Comparison of ENCODE assay signal across 22 cellular contexts in genomic region chr6:20058912-20059311, GRCh38.
DNase-seq lines count a peak whose midpoint lies in the region; ATAC-seq and TF ChIP-seq lines count a peak whose summit lies in the region.
"Had no signal": no experiment of that assay in that cellular context is flagged by ENCODE, and none has a peak within 500 bp of the region (broad histone marks: within the 10 kb centered on the region; RNA-seq: fewer than 3 reads in every experiment).

No MANE protein-coding gene starts in this region.

- in situ Hi-C loops in gastrocnemius medialis (cut with MboI; ENCODE audit: low sequenced_read_pairs in 4 of 4) = loop anchor here in 2 of 4 donors (25.0 kb wide), 2 partner anchors 1447 to 1472 kb away; no protein-coding TSS in a partner anchor

- CTCF ChIA-PET in activated naive CD4-positive, alpha-beta T cell treated with anti-CD3 and anti-CD28 coated beads, Interleukin-2, amount 10 ng/mL, durations not matched to agents 7 days and 5 days (lab: Charles Lee) = no interaction called here

- H3K36me3 Mint-ChIP-seq in activated naive CD4-positive, alpha-beta T cell treated with anti-CD3 and anti-CD28 coated beads, Interleukin-2, amount 10 ng/mL, durations not matched to agents 7 days and 5 days = no peaks in the 10 kb centered on the region
- H3K36me3 Mint-ChIP-seq: natural killer cell treated with Interleukin-12 subunit alpha and Interleukin-12 subunit beta and Interleukin-15 and Interleukin-18, amount 100 ng/mL, for 72 hours had no signal

- no peaks in the 10 kb centered on the region for H3K4me1 ChIP-seq in upper lobe of right lung
- H3K4me1 ChIP-seq in gastrocnemius medialis = no peaks in the 10 kb centered on the region
- H3K4me1 ChIP-seq: A549, psoas muscle, spleen had no signal

- H3K9me3 ChIP-seq in upper lobe of right lung (no peaks in the 10 kb centered on the region), gastrocnemius medialis (no peaks in the 10 kb centered on the region)
- H3K9me3 ChIP-seq: A549, MG63, psoas muscle had no signal

- no peaks in the 10 kb centered on the region for H3K27me3 ChIP-seq in upper lobe of right lung
- no peaks in the 10 kb centered on the region for H3K27me3 ChIP-seq in gastrocnemius medialis
- H3K27me3 ChIP-seq: MG63, spleen had no signal

- peak; percentile 68 for ATAC-seq in upper lobe of right lung
- ATAC-seq in gastrocnemius medialis = no peak
- ATAC-seq: A549; activated T-helper 17 cell treated with anti-CD3 and anti-CD28 coated beads, Interleukin-2, amount 50 U/mL, for 72 hours; natural killer cell treated with Interleukin-12 subunit alpha and Interleukin-12 subunit beta and Interleukin-15 and Interleukin-18, amount 100 ng/mL, for 72 hours; psoas muscle; stimulated activated naive CD8-positive, alpha-beta T cell treated with anti-CD3 and anti-CD28 coated beads, Interleukin-15, Interleukin-2, amounts not matched to agents 100 U/mL and 50 U/mL, for 24 hours had no signal

- H3K27ac ChIP-seq in upper lobe of right lung (no peak overlapping the region), gastrocnemius medialis (no peak overlapping the region)
- H3K27ac ChIP-seq: A549, coronary artery, psoas muscle, SK-N-MC, spleen had no signal

- peaks cover 10% of the 10 kb centered on the region for H3K4me1 Mint-ChIP-seq in activated naive CD4-positive, alpha-beta T cell treated with anti-CD3 and anti-CD28 coated beads, Interleukin-2, amount 10 ng/mL, durations not matched to agents 7 days and 5 days

- peak; percentile 44 for DNase-seq in SIG-M5 treated with dmso at 0.1 percent for 504 hours (lab: John Stamatoyannopoulos, UW; ENCODE audit: unreplicated experiment)
- no peak for DNase-seq in SIG-M5 (lab: John Stamatoyannopoulos, UW)
- DNase-seq in Kasumi-1 (lab: John Stamatoyannopoulos, UW) = peak; percentile 85 to 87
- DNase-seq in SKM-1 (lab: John Stamatoyannopoulos, UW; ENCODE audit: unreplicated experiment) = peak; percentile 89
- no peak for DNase-seq in upper lobe of right lung
- DNase-seq in gastrocnemius medialis = no peak
- no peak for DNase-seq in SW 1271 (lab: John Stamatoyannopoulos, UW)
- no peak for DNase-seq in activated naive CD4-positive, alpha-beta T cell treated with anti-CD3 and anti-CD28 coated beads, Interleukin-2, amount 10 ng/mL, durations not matched to agents 7 days and 5 days
- DNase-seq: activated CD8-positive, alpha-beta memory T cell treated with anti-CD3 and anti-CD28 coated beads for 24 hours; COR-L47; erythroblast; glutamatergic neuron; mammary epithelial cell; MG63; psoas muscle; spleen; stimulated activated naive CD8-positive, alpha-beta T cell treated with anti-CD3 and anti-CD28 coated beads, Interleukin-15, Interleukin-2, amounts not matched to agents 100 U/mL and 50 U/mL, for 24 hours had no signal

- H3K36me3 ChIP-seq in upper lobe of right lung = no peaks in the 10 kb centered on the region
- H3K36me3 ChIP-seq in gastrocnemius medialis = no peaks in the 10 kb centered on the region
- H3K36me3 ChIP-seq: MG63, spleen had no signal

- TF ChIP-seq CTCF in upper lobe of right lung (IDR thresholded peaks at IDR 0.05) = no peak
- TF ChIP-seq CTCF in gastrocnemius medialis (IDR thresholded peaks at IDR 0.05 in 4 of 5, conservative IDR thresholded peaks at IDR 0.05 in 1 of 5) = no peak

- peaks cover 5% of the 10 kb centered on the region for H3K27me3 Mint-ChIP-seq in activated naive CD4-positive, alpha-beta T cell treated with anti-CD3 and anti-CD28 coated beads, Interleukin-2, amount 10 ng/mL, durations not matched to agents 7 days and 5 days
- H3K27me3 Mint-ChIP-seq: activated T-helper 17 cell treated with anti-CD3 and anti-CD28 coated beads, Interleukin-2, amount 50 U/mL, for 72 hours; natural killer cell treated with Interleukin-12 subunit alpha and Interleukin-12 subunit beta and Interleukin-15 and Interleukin-18, amount 100 ng/mL, for 72 hours had no signal

- intact Hi-C loops in upper lobe of right lung (cut with DNase I) (no loop called here), gastrocnemius medialis (cut with DNase I; ENCODE audit: low total_unique reads) (loop anchor here (5.0 kb wide), 1 partner anchor 1462 kb away; no protein-coding TSS in a partner anchor)

- TF ChIP-seq POLR2A in gastrocnemius medialis (IDR thresholded peaks at IDR 0.05) = no peak

- H3K9me3 Mint-ChIP-seq in activated naive CD4-positive, alpha-beta T cell treated with anti-CD3 and anti-CD28 coated beads, Interleukin-2, amount 10 ng/mL, durations not matched to agents 7 days and 5 days = no peaks in the 10 kb centered on the region
- H3K9me3 Mint-ChIP-seq: activated T-helper 17 cell treated with anti-CD3 and anti-CD28 coated beads, Interleukin-2, amount 50 U/mL, for 72 hours; natural killer cell treated with Interleukin-12 subunit alpha and Interleukin-12 subunit beta and Interleukin-15 and Interleukin-18, amount 100 ng/mL, for 72 hours had no signal

- H3K4me3 Mint-ChIP-seq in activated naive CD4-positive, alpha-beta T cell treated with anti-CD3 and anti-CD28 coated beads, Interleukin-2, amount 10 ng/mL, durations not matched to agents 7 days and 5 days = no peak overlapping the region
- H3K4me3 Mint-ChIP-seq: activated T-helper 17 cell treated with anti-CD3 and anti-CD28 coated beads, Interleukin-2, amount 50 U/mL, for 72 hours; natural killer cell treated with Interleukin-12 subunit alpha and Interleukin-12 subunit beta and Interleukin-15 and Interleukin-18, amount 100 ng/mL, for 72 hours had no signal

- H3K4me3 ChIP-seq in upper lobe of right lung = no peak overlapping the region
- H3K4me3 ChIP-seq in gastrocnemius medialis = no peak overlapping the region
- H3K4me3 ChIP-seq: A549, coronary artery, MG63, psoas muscle, SK-N-MC, spleen had no signal

- no peak overlapping the region for H3K27ac Mint-ChIP-seq in activated naive CD4-positive, alpha-beta T cell treated with anti-CD3 and anti-CD28 coated beads, Interleukin-2, amount 10 ng/mL, durations not matched to agents 7 days and 5 days
- H3K27ac Mint-ChIP-seq: activated T-helper 17 cell treated with anti-CD3 and anti-CD28 coated beads, Interleukin-2, amount 50 U/mL, for 72 hours; natural killer cell treated with Interleukin-12 subunit alpha and Interleukin-12 subunit beta and Interleukin-15 and Interleukin-18, amount 100 ng/mL, for 72 hours had no signal

Comparison
In these comparisons a context has a peak if more than half of its experiments do, and no peak if none do; other contexts are left out.
1. DNase-seq: peak in SIG-M5 treated with dmso at 0.1 percent for 504 hours (single experiment), Kasumi-1 (2 of 2) and SKM-1 (single experiment); none in SIG-M5 (single experiment), upper lobe of right lung (single experiment), gastrocnemius medialis (0 of 2), SW 1271 (0 of 2) and activated naive CD4-positive, alpha-beta T cell treated with anti-CD3 and anti-CD28 coated beads, Interleukin-2, amount 10 ng/mL, durations not matched to agents 7 days and 5 days (single experiment).